ENCODE assay signal across 10 cellular contexts in the genomic region with DNA sequence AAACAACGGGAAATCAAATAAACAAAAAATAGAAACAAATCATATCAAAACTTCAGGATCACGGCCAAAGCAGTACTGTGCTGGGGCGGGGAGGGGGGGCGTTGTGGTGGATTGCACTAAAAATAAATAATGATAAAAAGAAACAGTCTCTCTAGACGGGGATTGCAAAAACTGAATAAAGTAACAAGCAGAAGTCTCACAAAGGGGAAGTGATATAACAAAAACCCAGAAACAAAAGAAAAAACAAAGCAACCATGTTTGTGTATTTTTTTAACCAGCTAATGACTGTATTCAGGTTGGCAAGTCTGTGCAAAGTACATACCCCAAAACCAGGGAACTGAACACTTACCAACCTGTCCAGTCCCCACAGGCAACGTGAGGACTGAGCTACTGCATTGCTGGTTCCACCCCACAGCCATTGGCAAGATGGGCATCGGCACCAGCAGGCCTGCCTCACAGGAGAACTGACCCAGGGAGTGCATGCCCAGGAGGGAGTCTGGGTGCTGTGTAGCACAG. TPM values are rescaled to one million over a fixed set of nuclear protein-coding genes. Genes with fewer than 3 reads are reported as not detected.
DNase-seq lines count a peak whose midpoint lies in the region; ATAC-seq and TF ChIP-seq lines count a peak whose summit lies in the region.
"Had no signal": no experiment of that assay in that cellular context is flagged by ENCODE, and none has a peak within 500 bp of the region (broad histone marks: within the 10 kb centered on the region; RNA-seq: fewer than 3 reads in every experiment).

No MANE protein-coding gene starts in this region.

- no peak for DNase-seq in HFFc6
- DNase-seq in T-helper 17 cell: no peak
- no peak for DNase-seq in left ventricle myocardium superior
- peak; percentile 79 for DNase-seq in spleen
- DNase-seq in vagina (ENCODE audit: extremely low spot score in 2 of 2): no peak
- DNase-seq in cerebellar cortex (ENCODE audit: low spot score): no peak
- DNase-seq: PC-3 had no signal

- H3K27me3 ChIP-seq in spleen (replicated peaks in 1 of 7) (no peaks in the 10 kb centered on the region), vagina (no peaks in the 10 kb centered on the region)
- H3K27me3 ChIP-seq: ovary had no signal

- H3K27ac ChIP-seq in spleen (peak overlapping the region in 7 of 8 donors; percentile 65 to 92 (median 78)), vagina (no peak overlapping the region)

- intact Hi-C loops in left ventricle myocardium superior (cut with micrococcal nuclease) (no loop called here), spleen (cut with DNase I; ENCODE audit: low total_unique reads) (no loop called here), vagina (cut with DNase I) (no loop called here)

- 20 to 26% (median 21%) methylated on average over 7 of the region's 7 CpGs for WGBS in spleen, 5 donors

- H3K27me3 Mint-ChIP-seq in HFFc6 (ENCODE audit: insufficient read depth) (peaks cover 2% of the 10 kb centered on the region; the same call in 1 of the 2 replicates), T-helper 17 cell (no peaks in the 10 kb centered on the region)

- H3K36me3 Mint-ChIP-seq in HFFc6 (ENCODE audit: low read depth): peaks cover 4% of the 10 kb centered on the region; the same call in 1 of the 2 replicates
- no peaks in the 10 kb centered on the region for H3K36me3 Mint-ChIP-seq in T-helper 17 cell (ENCODE audit: low read depth)

- no peaks in the 10 kb centered on the region for H3K9me3 Mint-ChIP-seq in HFFc6

- H3K36me3 ChIP-seq in spleen (no peaks in the 10 kb centered on the region), vagina (no peaks in the 10 kb centered on the region)
- H3K36me3 ChIP-seq: ovary had no signal

- H3K4me3 Mint-ChIP-seq in HFFc6: peak overlapping the region; percentile 3; the same call in 1 of the 2 replicates
- no peak overlapping the region for H3K4me3 Mint-ChIP-seq in T-helper 17 cell

- peak overlapping the region; percentile 31 for H3K27ac Mint-ChIP-seq in HFFc6
- peak overlapping the region; percentile 83 for H3K27ac Mint-ChIP-seq in T-helper 17 cell

- no peak for ATAC-seq in T-helper 17 cell
- ATAC-seq in left ventricle myocardium superior: peak; percentile 45
- ATAC-seq in HG03571 (IDR thresholded peaks at IDR 0.05; ENCODE audit: unreplicated experiment): no peak
- ATAC-seq in HG03280 (IDR thresholded peaks at IDR 0.05; ENCODE audit: unreplicated experiment): no peak
- ATAC-seq: PC-3 had no signal

- TF ChIP-seq CTCF in HFFc6 (IDR thresholded peaks at IDR 0.05) (no peak), spleen (IDR thresholded peaks at IDR 0.05 in 8 of 11, conservative IDR thresholded peaks at IDR 0.05 in 3 of 11) (no peak), vagina (IDR thresholded peaks at IDR 0.05) (no peak)

- peak overlapping the region in 2 of 8 donors; percentile 9 to 59 for H3K4me3 ChIP-seq in spleen
- no peak overlapping the region for H3K4me3 ChIP-seq in vagina
- H3K4me3 ChIP-seq: ovary had no signal

- H3K4me1 ChIP-seq in spleen (peaks cover 16 to 99% (median 91%) of the 10 kb centered on the region in 6 donors), vagina (peaks cover 81% of the 10 kb centered on the region)

- H3K9me3 ChIP-seq in T-helper 17 cell (ENCODE audit: control insufficient read depth, low read length, poor library complexity, severe bottlenecking) (no peaks in the 10 kb centered on the region), spleen (no peaks in the 10 kb centered on the region), vagina (no peaks in the 10 kb centered on the region)
- H3K9me3 ChIP-seq: ovary had no signal

- H3K4me1 Mint-ChIP-seq in HFFc6 (ENCODE audit: low read depth): peaks cover 55% of the 10 kb centered on the region
- H3K4me1 Mint-ChIP-seq in T-helper 17 cell: peaks cover 59% of the 10 kb centered on the region

- TF ChIP-seq POLR2A in spleen (IDR thresholded peaks at IDR 0.05): no peak
- TF ChIP-seq POLR2A in vagina (IDR thresholded peaks at IDR 0.05): no peak

RNA-seq across cellular contexts. Expression of gene BICD2, which starts 24.1 kb away (rescaled TPM):
- 10 to 100 TPM; 32.4 to 38.6 (median 36.1) TPM for total RNA-seq in HFFc6 (2021; fragmentation: NEBNext Ultra II Directional; extraction: Animal tissue kit (Norgen Biotek cat#: 25700))
- 10 to 100 TPM; 22.9 to 34.0 TPM for total RNA-seq in T-helper 17 cell
- 39.2 TPM for total RNA-seq in left ventricle myocardium superior
- 10 to 100 TPM; 30.6 to 55.7 (median 36.8) TPM for total RNA-seq in spleen
- polyA plus RNA-seq in spleen: 10 to 100 TPM in 2 of 3 donors, 1 to 10 TPM in 1; 9.4 to 12.0 (median 11.7) TPM
- 82.7 TPM for total RNA-seq in vagina
